8 cellular contexts compared by ENCODE assay signal in genomic region chr17:42535400-42536047, GRCh38. TPM values are rescaled to one million over a fixed set of nuclear protein-coding genes. Genes with fewer than 3 reads are reported as not detected.
A peak's percentile ranks its signal among the peaks of the same experiment; 100 is the strongest.
DNase-seq lines count a peak whose midpoint lies in the region; ATAC-seq and TF ChIP-seq lines count a peak whose summit lies in the region.

No MANE protein-coding gene starts in this region.

- DNase-seq in heart right ventricle (no peak), cardiac septum (ENCODE audit: low spot score) (no peak), T-helper 17 cell (no peak), foreskin keratinocyte (no peak), skeletal muscle cell (ENCODE audit: low read depth) (no peak), cerebellum (ENCODE audit: low spot score) (no peak)

- H3K27me3 ChIP-seq in heart right ventricle (no peaks in the 10 kb centered on the region), foreskin keratinocyte (no peaks in the 10 kb centered on the region)

- peaks cover 0 to 24% (median 0%) of the 10 kb centered on the region in 9 donors for H3K36me3 ChIP-seq in heart right ventricle

- H3K4me3 ChIP-seq in heart right ventricle (peak overlapping the region in 9 of 10 donors; percentile 48 to 88 (median 72)), skeletal muscle cell (ENCODE audit: low read depth, low read length) (peak overlapping the region; percentile 63)

- 26 to 27% methylated on average over 21 of the region's 21 CpGs for WGBS in heart right ventricle, 2 donors

- peak overlapping the region; percentile 79 to 98 (median 86) for H3K27ac ChIP-seq in heart right ventricle
- peak overlapping the region; percentile 50 for H3K27ac ChIP-seq in foreskin keratinocyte

- ATAC-seq in heart right ventricle = peak in 3 of 8 donors; percentile 1 to 4 (median 1)
- peak; percentile 7 for ATAC-seq in T-helper 17 cell
- no peak for ATAC-seq in foreskin keratinocyte
- ATAC-seq in GM21360 (IDR thresholded peaks at IDR 0.05; ENCODE audit: unreplicated experiment) = no peak
- ATAC-seq in GM21390 (IDR thresholded peaks at IDR 0.05; ENCODE audit: unreplicated experiment) = no peak

- H3K4me3 Mint-ChIP-seq in T-helper 17 cell = peak overlapping the region; percentile 86

- H3K27ac Mint-ChIP-seq in T-helper 17 cell = peak overlapping the region; percentile 91

- H3K27me3 Mint-ChIP-seq in T-helper 17 cell = peaks cover 5% of the 10 kb centered on the region

- no peaks in the 10 kb centered on the region for H3K36me3 Mint-ChIP-seq in T-helper 17 cell (ENCODE audit: low read depth)

- TF ChIP-seq CTCF in heart right ventricle (IDR thresholded peaks at IDR 0.05) = no peak
- no peak for TF ChIP-seq CTCF in foreskin keratinocyte (conservative IDR thresholded peaks at IDR 0.05)

- H3K4me1 ChIP-seq in heart right ventricle (peaks cover 3 to 40% (median 25%) of the 10 kb centered on the region in 9 donors), foreskin keratinocyte (peaks cover 3% of the 10 kb centered on the region)

- peaks cover 28% of the 10 kb centered on the region for H3K4me1 Mint-ChIP-seq in T-helper 17 cell

- no peaks in the 10 kb centered on the region for H3K9me3 ChIP-seq in heart right ventricle
- no peaks in the 10 kb centered on the region for H3K9me3 ChIP-seq in T-helper 17 cell (ENCODE audit: control insufficient read depth, low read length, poor library complexity, severe bottlenecking)

- intact Hi-C loops in heart right ventricle (cut with DNase I) (loop anchor here in 1 of 10 donors (1.0 kb wide), 1 partner anchor 144 kb away; no protein-coding TSS in a partner anchor), cardiac septum (cut with DNase I) (loop anchor here (10.0 kb wide), 1 partner anchor 511 kb away; the partner anchor contains the start of gene NKIRAS2)

RNA-seq across cellular contexts. Expression of gene NAGLU, which starts 0.5 kb away (rescaled TPM):
- total RNA-seq in heart right ventricle (10 to 100 TPM in 5 of 10 donors, 1 to 10 TPM in 5; 6.8 to 16.0 (median 9.8) TPM), cardiac septum (12.1 TPM), T-helper 17 cell (10 to 100 TPM; 12.5 to 13.2 TPM), foreskin keratinocyte (13.9 and 14.2 TPM in 2 replicates), cerebellum (8.8 TPM)
- polyA plus RNA-seq in heart right ventricle (10 to 100 TPM; 17.0 to 18.3 TPM), foreskin keratinocyte (16.5 and 18.3 TPM in 2 replicates)

RNA-seq across cellular contexts. Expression of gene HSD17B1, which starts 17.2 kb away (rescaled TPM):
- total RNA-seq in heart right ventricle = 1 to 10 TPM in 2 of 10 donors, under 1 TPM in 8; 0.50 to 2.3 (median 0.78) TPM
- polyA plus RNA-seq in heart right ventricle = 1 to 10 TPM; 2.2 to 2.6 TPM
- total RNA-seq in cardiac septum = 0.83 TPM
- 1 to 10 TPM in 1 of 2 donors, under 1 TPM in 1; 0.90 to 1.2 TPM for total RNA-seq in T-helper 17 cell
- total RNA-seq in foreskin keratinocyte = 6.4 and 6.5 TPM in 2 replicates
- polyA plus RNA-seq in foreskin keratinocyte = 9.6 and 10.7 TPM in 2 replicates
- total RNA-seq in cerebellum = 1.8 TPM

RNA-seq across cellular contexts. Expression of gene COASY, which starts 26.4 kb away (rescaled TPM):
- total RNA-seq in heart right ventricle = 10 to 100 TPM; 29.7 to 56.9 (median 32.9) TPM
- 10 to 100 TPM; 46.8 to 50.8 TPM for polyA plus RNA-seq in heart right ventricle
- total RNA-seq in cardiac septum = 33.4 TPM
- total RNA-seq in T-helper 17 cell = 10 to 100 TPM; 39.1 to 49.4 TPM
- 69.9 and 80.9 TPM in 2 replicates for total RNA-seq in foreskin keratinocyte
- polyA plus RNA-seq in foreskin keratinocyte = 89.2 and 98.4 TPM in 2 replicates
- total RNA-seq in cerebellum = 5.6 TPM

RNA-seq across cellular contexts. Expression of gene MLX, which starts 31.4 kb away (rescaled TPM):
- total RNA-seq in heart right ventricle (10 to 100 TPM; 45.7 to 87.2 (median 56.4) TPM), cardiac septum (43.1 TPM), T-helper 17 cell (10 to 100 TPM; 33.1 to 36.1 TPM), foreskin keratinocyte (34.8 and 41.2 TPM in 2 replicates), cerebellum (21.6 TPM)
- polyA plus RNA-seq in heart right ventricle (10 to 100 TPM; 55.8 to 61.2 TPM), foreskin keratinocyte (44.8 and 51.6 TPM in 2 replicates)

RNA-seq across cellular contexts. Expression of gene PSMC3IP, which starts 42.0 kb away (rescaled TPM):
- total RNA-seq in heart right ventricle = 1 to 10 TPM; 1.1 to 3.1 (median 1.6) TPM
- polyA plus RNA-seq in heart right ventricle = 1 to 10 TPM; 2.9 TPM
- total RNA-seq in cardiac septum = 1.8 TPM
- total RNA-seq in T-helper 17 cell = 1 to 10 TPM; 2.4 to 2.6 TPM
- total RNA-seq in foreskin keratinocyte = 14.8 and 20.6 TPM in 2 replicates
- 17.0 and 23.6 TPM in 2 replicates for polyA plus RNA-seq in foreskin keratinocyte
- 6.2 TPM for total RNA-seq in cerebellum
